9 cellular contexts compared by ENCODE assay signal in the genomic region with DNA sequence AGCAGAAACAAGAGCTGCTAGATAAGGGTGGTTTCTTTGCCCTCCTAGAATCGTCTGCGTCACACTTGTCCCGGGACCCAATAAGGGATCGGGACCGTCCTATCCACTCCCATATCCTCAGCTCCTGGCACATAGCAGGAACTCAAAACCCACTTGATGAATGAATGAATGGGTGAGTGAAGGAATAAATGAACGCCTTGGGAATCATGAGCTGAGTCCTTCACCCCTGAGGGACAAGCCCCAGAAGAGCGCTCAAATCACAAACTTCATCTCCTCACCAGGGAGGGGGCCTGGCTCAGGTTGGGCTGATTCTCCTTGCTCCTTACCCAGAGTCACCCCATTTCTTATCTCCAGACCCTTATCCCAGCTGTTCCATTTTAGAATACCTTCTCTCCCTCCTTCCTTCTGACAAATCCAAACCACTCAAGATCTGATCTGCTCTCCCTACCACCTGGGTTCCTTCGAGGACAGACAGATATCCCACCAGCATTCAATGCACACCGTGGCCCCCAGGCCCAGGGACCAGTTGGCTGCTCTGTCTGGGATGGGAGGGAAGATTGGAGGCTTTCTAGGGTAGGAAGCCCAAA. TPM values are rescaled to one million over a fixed set of nuclear protein-coding genes. Genes with fewer than 3 reads are reported as not detected.
DNase-seq lines count a peak whose midpoint lies in the region; ATAC-seq and TF ChIP-seq lines count a peak whose summit lies in the region.
"Had no signal": no experiment of that assay in that cellular context is flagged by ENCODE, and none has a peak within 500 bp of the region (broad histone marks: within the 10 kb centered on the region; RNA-seq: fewer than 3 reads in every experiment).

No MANE protein-coding gene starts in this region.

- TF ChIP-seq CTCF in HFFc6 (IDR thresholded peaks at IDR 0.05), result no peak

- DNase-seq in HFFc6 (no peak), anterior cingulate cortex (lab: John Stamatoyannopoulos, UW) (no peak)
- DNase-seq in activated naive CD8-positive, alpha-beta T cell treated with anti-CD3 and anti-CD28 coated beads, Interleukin-2, amount 10 ng/mL, durations not matched to agents 7 days and 5 days, result no peak
- no peak for DNase-seq in stimulated activated naive B cell treated with anti-CD40 and anti-IgM and Interleukin-4, amounts not matched to agents 10 μg/mL and 1 μg/mL and 100 μg/mL, for 72 hours

- H3K9me3 Mint-ChIP-seq in HFFc6, result no peaks in the 10 kb centered on the region
- H3K9me3 Mint-ChIP-seq in activated naive CD8-positive, alpha-beta T cell treated with anti-CD3 and anti-CD28 coated beads, Interleukin-2, amount 10 ng/mL, durations not matched to agents 7 days and 5 days, result no peaks in the 10 kb centered on the region
- H3K9me3 Mint-ChIP-seq in stimulated activated naive B cell treated with anti-CD40 and anti-IgM and Interleukin-4, amounts not matched to agents 10 μg/mL and 1 μg/mL and 100 μg/mL, for 72 hours, result no peaks in the 10 kb centered on the region

- H3K4me1 Mint-ChIP-seq in HFFc6 (ENCODE audit: low read depth), result peaks cover 57% of the 10 kb centered on the region
- H3K4me1 Mint-ChIP-seq in activated naive CD8-positive, alpha-beta T cell treated with anti-CD3 and anti-CD28 coated beads, Interleukin-2, amount 10 ng/mL, durations not matched to agents 7 days and 5 days, result peaks cover 51% of the 10 kb centered on the region
- H3K4me1 Mint-ChIP-seq in stimulated activated naive B cell treated with anti-CD40 and anti-IgM and Interleukin-4, amounts not matched to agents 10 μg/mL and 1 μg/mL and 100 μg/mL, for 72 hours, result peaks cover 72 to 96% of the 10 kb centered on the region in 2 donors

- H3K4me3 ChIP-seq in iPS-18c (ENCODE audit: insufficient read depth, low read depth, low read length), result peak overlapping the region; percentile 71; the same call in 1 of the 2 replicates

- no peaks in the 10 kb centered on the region; the same call in 1 of the 2 replicates for H3K27me3 Mint-ChIP-seq in HFFc6 (ENCODE audit: insufficient read depth)
- H3K27me3 Mint-ChIP-seq in activated naive CD8-positive, alpha-beta T cell treated with anti-CD3 and anti-CD28 coated beads, Interleukin-2, amount 10 ng/mL, durations not matched to agents 7 days and 5 days, result peaks cover 2% of the 10 kb centered on the region
- H3K27me3 Mint-ChIP-seq in stimulated activated naive B cell treated with anti-CD40 and anti-IgM and Interleukin-4, amounts not matched to agents 10 μg/mL and 1 μg/mL and 100 μg/mL, for 72 hours, result no peaks in the 10 kb centered on the region

- POLR2A ChIA-PET in activated naive CD8-positive, alpha-beta T cell treated with anti-CD3 and anti-CD28 coated beads, Interleukin-2, amount 10 ng/mL, durations not matched to agents 7 days and 5 days (lab: Charles Lee), result interaction anchor here (1.4 to 5.2 kb wide), 5 partner anchors 13 to 102 kb away, joined by 4 to 91 read pairs (median 9); partner anchors contain the start of genes ATPAF1, EFCAB14 and MKNK1

- peak overlapping the region; percentile 94 for H3K27ac Mint-ChIP-seq in HFFc6
- peak overlapping the region; percentile 90 for H3K27ac Mint-ChIP-seq in activated naive CD8-positive, alpha-beta T cell treated with anti-CD3 and anti-CD28 coated beads, Interleukin-2, amount 10 ng/mL, durations not matched to agents 7 days and 5 days
- peak overlapping the region; percentile 95 for H3K27ac Mint-ChIP-seq in stimulated activated naive B cell treated with anti-CD40 and anti-IgM and Interleukin-4, amounts not matched to agents 10 μg/mL and 1 μg/mL and 100 μg/mL, for 72 hours

- H3K36me3 Mint-ChIP-seq in HFFc6 (ENCODE audit: low read depth), result no peaks in the 10 kb centered on the region
- peaks cover 2% of the 10 kb centered on the region for H3K36me3 Mint-ChIP-seq in activated naive CD8-positive, alpha-beta T cell treated with anti-CD3 and anti-CD28 coated beads, Interleukin-2, amount 10 ng/mL, durations not matched to agents 7 days and 5 days
- H3K36me3 Mint-ChIP-seq in stimulated activated naive B cell treated with anti-CD40 and anti-IgM and Interleukin-4, amounts not matched to agents 10 μg/mL and 1 μg/mL and 100 μg/mL, for 72 hours, result peaks cover 28 to 31% of the 10 kb centered on the region in 2 donors

- H3K9me3 ChIP-seq in iPS-18c (ENCODE audit: control insufficient read depth, insufficient read depth, low read length), result no peaks in the 10 kb centered on the region

- ATAC-seq in activated naive CD8-positive, alpha-beta T cell treated with anti-CD3 and anti-CD28 coated beads, Interleukin-2, amount 10 ng/mL, durations not matched to agents 7 days and 5 days (ENCODE audit: low read depth), result no peak
- ATAC-seq in stimulated activated naive B cell treated with anti-CD40 and anti-IgM and Interleukin-4, amounts not matched to agents 10 μg/mL and 1 μg/mL and 100 μg/mL, for 72 hours (replicated peaks), result no peak
- ATAC-seq in HG02798 (IDR thresholded peaks at IDR 0.05; ENCODE audit: poor library complexity, unreplicated experiment) (no peak), HG02610 (IDR thresholded peaks at IDR 0.05; ENCODE audit: unreplicated experiment) (no peak), HG02571 (IDR thresholded peaks at IDR 0.05; ENCODE audit: unreplicated experiment) (no peak)

- H3K4me3 Mint-ChIP-seq in HFFc6, result peak overlapping the region; percentile 93
- H3K4me3 Mint-ChIP-seq in activated naive CD8-positive, alpha-beta T cell treated with anti-CD3 and anti-CD28 coated beads, Interleukin-2, amount 10 ng/mL, durations not matched to agents 7 days and 5 days, result peak overlapping the region; percentile 95
- peak overlapping the region; percentile 89 to 93 for H3K4me3 Mint-ChIP-seq in stimulated activated naive B cell treated with anti-CD40 and anti-IgM and Interleukin-4, amounts not matched to agents 10 μg/mL and 1 μg/mL and 100 μg/mL, for 72 hours

RNA-seq across cellular contexts. Expression of gene MOB3C, which starts 0.6 kb away (rescaled TPM):
- 1 to 10 TPM; 6.3 to 8.5 (median 7.2) TPM for total RNA-seq in HFFc6 (2021; fragmentation: NEBNext Ultra II Directional; extraction: Animal tissue kit (Norgen Biotek cat#: 25700))
- total RNA-seq in activated naive CD8-positive, alpha-beta T cell treated with anti-CD3 and anti-CD28 coated beads, Interleukin-2, amount 10 ng/mL, durations not matched to agents 7 days and 5 days, result 10 to 100 TPM; 21.0 to 23.8 TPM

RNA-seq across cellular contexts. Expression of gene MKNK1, which starts 13.1 kb away (rescaled TPM):
- 10 to 100 TPM; 18.0 to 24.3 (median 22.3) TPM for total RNA-seq in HFFc6 (2021; fragmentation: NEBNext Ultra II Directional; extraction: Animal tissue kit (Norgen Biotek cat#: 25700))
- total RNA-seq in activated naive CD8-positive, alpha-beta T cell treated with anti-CD3 and anti-CD28 coated beads, Interleukin-2, amount 10 ng/mL, durations not matched to agents 7 days and 5 days, result 10 to 100 TPM; 65.4 to 70.2 TPM

RNA-seq across cellular contexts. Expression of gene ATPAF1, which starts 51.0 kb away (rescaled TPM):
- total RNA-seq in HFFc6 (2021; fragmentation: NEBNext Ultra II Directional; extraction: Animal tissue kit (Norgen Biotek cat#: 25700)), result 10 to 100 TPM; 32.7 to 42.9 (median 41.5) TPM
- 10 to 100 TPM; 43.3 to 45.4 TPM for total RNA-seq in activated naive CD8-positive, alpha-beta T cell treated with anti-CD3 and anti-CD28 coated beads, Interleukin-2, amount 10 ng/mL, durations not matched to agents 7 days and 5 days

RNA-seq across cellular contexts. Expression of gene TEX38, which starts 54.5 kb away (rescaled TPM):
- total RNA-seq in HFFc6 (2021; fragmentation: NEBNext Ultra II Directional; extraction: Animal tissue kit (Norgen Biotek cat#: 25700)), result under 1 TPM in 1 of 6 experiments, not detected in 5; 0.24 TPM
- not detected for total RNA-seq in activated naive CD8-positive, alpha-beta T cell treated with anti-CD3 and anti-CD28 coated beads, Interleukin-2, amount 10 ng/mL, durations not matched to agents 7 days and 5 days
- total RNA-seq: RPMI7951 had no signal
